In the genomic region with DNA sequence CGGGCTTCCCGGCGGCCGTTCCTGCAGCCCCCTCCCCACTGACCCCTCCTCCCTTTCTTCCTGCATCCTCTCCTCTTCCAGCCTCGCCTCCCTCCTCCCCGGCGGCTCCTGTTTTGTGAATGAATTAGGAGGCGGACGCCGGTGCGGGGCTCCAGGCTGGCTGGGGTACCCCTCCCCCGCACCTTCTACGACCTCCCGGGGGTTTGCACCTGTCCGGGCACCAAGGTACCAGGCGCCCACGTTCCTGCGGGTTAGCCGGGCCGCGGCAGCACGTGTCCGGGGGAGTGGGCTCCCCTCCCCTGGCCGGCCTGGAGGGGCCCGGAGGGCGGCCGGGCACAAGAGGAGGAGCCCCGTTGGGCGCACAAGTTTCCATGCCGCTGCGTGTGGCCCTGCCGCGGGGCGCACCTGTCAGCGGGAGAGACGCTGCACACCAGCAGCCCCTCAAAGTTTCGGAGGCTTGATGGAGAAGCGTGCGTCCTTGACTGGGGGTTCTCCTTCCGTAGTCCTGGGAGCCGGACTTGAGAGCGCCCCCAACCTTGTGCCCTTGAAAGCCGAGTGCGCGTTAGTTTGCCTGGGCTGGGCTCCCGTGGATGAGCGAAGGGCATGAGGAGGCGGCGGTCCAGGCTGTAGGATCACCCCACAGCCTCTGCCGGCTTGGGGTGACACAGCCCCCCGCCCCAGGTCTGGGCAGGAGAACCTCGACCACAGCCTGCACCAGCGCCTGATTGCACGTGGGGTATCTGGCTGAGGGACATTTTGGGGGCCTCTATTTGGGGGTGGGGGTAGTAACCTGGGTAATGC, we compare ENCODE assay signal across 1 cellular context.
TF ChIP-seq lines count a peak whose summit lies in the region.

No MANE protein-coding gene starts in this region.

TF ChIP-seq in H1, 55 proteins besides CTCF, POLR2A, EP300 and RAD21:
- TF ChIP-seq SUZ12 (IDR thresholded peaks at IDR 0.05; ENCODE audit: low read length) (peak; percentile 26; the same call in 1 of the 2 replicates), KDM4A (IDR thresholded peaks at IDR 0.05; ENCODE audit: low read depth, low read length, severe bottlenecking) (peak; percentile 46), SP2 (IDR thresholded peaks at IDR 0.05; ENCODE audit: low read length) (no peak), ASH2L (IDR thresholded peaks at IDR 0.05; ENCODE audit: low read length) (no peak), KDM1A (IDR thresholded peaks at IDR 0.05; ENCODE audit: borderline replicate concordance, low read length) (peak; percentile 72; the same call in 1 of the 2 replicates), TAF1 (IDR thresholded peaks at IDR 0.05; ENCODE audit: low read depth, low read length) (no peak), PHF8 (conservative IDR thresholded peaks at IDR 0.05; ENCODE audit: low read depth, low read length) (peak; percentile 33; the same call in 1 of the 2 replicates), SAP30 (IDR thresholded peaks at IDR 0.05; ENCODE audit: insufficient read depth, insufficient replicate concordance, low read length) (peak; percentile 3), HDAC2 (IDR thresholded peaks at IDR 0.05; ENCODE audit: borderline replicate concordance in 1 of 2, low read depth in 2 of 2, low read length in 2 of 2) (peak in 1 of 2 experiments; percentile 8; a peak in 1 of 4 replicates), SIN3A (conservative IDR thresholded peaks at IDR 0.05 in 1 of 2, IDR thresholded peaks at IDR 0.05 in 1 of 2; ENCODE audit: low read depth in 1 of 2, low read length in 2 of 2) (peak in 1 of 2 experiments; percentile 69; a peak in 2 of 4 replicates), SRF (IDR thresholded peaks at IDR 0.05; ENCODE audit: low read depth, low read length) (no peak), NANOG (IDR thresholded peaks at IDR 0.05; ENCODE audit: insufficient read depth, low read depth, low read length, poor library complexity, severe bottlenecking) (no peak), CHD2 (IDR thresholded peaks at IDR 0.05; ENCODE audit: low read length) (no peak)
- TF ChIP-seq, protein P1, sequence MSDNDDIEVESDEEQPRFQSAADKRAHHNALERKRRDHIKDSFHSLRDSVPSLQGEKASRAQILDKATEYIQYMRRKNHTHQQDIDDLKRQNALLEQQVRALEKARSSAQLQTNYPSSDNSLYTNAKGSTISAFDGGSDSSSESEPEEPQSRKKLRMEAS (IDR thresholded peaks at IDR 0.05) = peak; percentile 45; the same call in 1 of the 2 replicates
